In the genomic region with DNA sequence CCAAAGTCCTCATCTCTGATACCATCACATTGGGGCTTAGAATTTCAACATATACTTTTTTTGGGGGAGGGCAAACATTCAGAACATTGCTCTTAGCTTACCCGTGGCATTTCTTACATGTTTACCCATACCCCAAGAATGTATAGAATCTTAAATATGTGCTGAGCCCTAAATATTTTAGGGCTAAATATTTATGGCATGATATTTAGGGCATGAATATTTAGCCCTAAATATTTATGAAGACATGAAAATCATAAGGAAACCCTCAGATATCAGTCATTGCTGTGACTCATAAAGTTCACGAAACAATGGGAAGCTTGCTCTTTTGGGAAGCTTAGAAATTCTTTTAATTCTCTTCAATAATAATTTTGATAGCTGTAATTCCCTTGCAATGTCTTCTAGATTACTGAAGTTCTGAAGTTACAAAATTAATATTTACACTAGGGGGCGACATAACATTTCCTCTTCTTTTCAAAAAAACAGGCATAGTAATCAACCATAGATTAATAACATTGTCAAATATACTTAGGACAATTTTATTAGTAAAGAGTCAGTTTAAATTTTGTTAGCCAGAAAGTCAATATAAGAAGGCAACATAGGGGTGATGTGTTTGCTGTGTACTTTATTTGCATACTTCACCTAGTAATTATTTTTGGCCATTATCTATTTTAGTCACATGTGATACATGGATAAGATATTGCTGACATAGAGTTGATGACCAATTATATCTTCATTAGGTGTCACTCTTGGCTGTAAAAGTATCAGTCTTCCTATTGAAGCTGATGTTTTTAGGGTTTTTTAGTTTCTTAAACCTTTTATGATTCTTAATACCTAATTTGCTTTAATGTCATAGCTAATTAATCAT, we compare ENCODE assay signal across 9 cellular contexts. TPM values are rescaled to one million over a fixed set of nuclear protein-coding genes. Genes with fewer than 3 reads are reported as not detected.
DNase-seq lines count a peak whose midpoint lies in the region; ATAC-seq, FAIRE-seq and TF ChIP-seq lines count a peak whose summit lies in the region.
"Had no signal": no experiment of that assay in that cellular context is flagged by ENCODE, and none has a peak within 500 bp of the region (broad histone marks: within the 10 kb centered on the region; RNA-seq: fewer than 3 reads in every experiment).

No MANE protein-coding gene starts in this region.

- DNase-seq in AML-193 (lab: John Stamatoyannopoulos, UW) (peak; percentile 50), HCEC 1CT (peak; percentile 59), SK-MEL-5 (ENCODE audit: low read depth, low spot score) (peak; percentile 54), NCI-H446 treated with DMSO at 0.1 percent for 48 hours (lab: John Stamatoyannopoulos, UW) (no peak), hypothalamus (lab: John Stamatoyannopoulos, UW) (no peak)
- no peak for DNase-seq in CD4-positive, alpha-beta T cell

- peaks cover 2% of the 10 kb centered on the region for H3K9me3 Mint-ChIP-seq in CD4-positive, alpha-beta T cell

- no peak overlapping the region for H3K4me3 Mint-ChIP-seq in CD4-positive, alpha-beta T cell

- H3K9me3 ChIP-seq in CD4-positive, alpha-beta T cell (ENCODE audit: control insufficient read depth, low read length) = no peaks in the 10 kb centered on the region
- H3K9me3 ChIP-seq: SJSA1 had no signal

- intact Hi-C loops in CD4-positive, alpha-beta T cell (cut with DNase I, micrococcal nuclease) = no loop called here

- POLR2A ChIA-PET in CD4-positive, alpha-beta T cell (lab: Charles Lee) = no interaction called here

- no peaks in the 10 kb centered on the region for H3K27me3 Mint-ChIP-seq in CD4-positive, alpha-beta T cell

- peak; percentile 70 for FAIRE-seq in islet of Langerhans (lab: Jason Lieb, UNC)

- no peak for TF ChIP-seq CTCF in CD4-positive, alpha-beta T cell (IDR thresholded peaks at IDR 0.05)

- H3K27ac ChIP-seq in CD4-positive, alpha-beta T cell (ENCODE audit: low read depth, low read length) = no peak overlapping the region
- H3K27ac ChIP-seq: SJSA1 had no signal

- H3K27me3 ChIP-seq in CD4-positive, alpha-beta T cell (ENCODE audit: control insufficient read depth, insufficient read depth, low read length) = no peaks in the 10 kb centered on the region
- H3K27me3 ChIP-seq: SJSA1 had no signal

- no peaks in the 10 kb centered on the region for H3K4me1 Mint-ChIP-seq in CD4-positive, alpha-beta T cell (ENCODE audit: low read depth)

- in situ Hi-C loops in SK-MEL-5 (cut with HindIII; ENCODE audit: low pct_unique_long_range_greater_than_20kb, low sequenced_read_pairs) = no loop called here

- CTCF ChIA-PET in CD4-positive, alpha-beta T cell (lab: Charles Lee) = no interaction called here

- no peak for ATAC-seq in HG02840 (IDR thresholded peaks at IDR 0.05; ENCODE audit: low FRiP score, unreplicated experiment)
- no peak for ATAC-seq in CD4-positive, alpha-beta T cell (ENCODE audit: poor library complexity)

- no peaks in the 10 kb centered on the region for H3K36me3 Mint-ChIP-seq in CD4-positive, alpha-beta T cell (ENCODE audit: low read depth)

- no peak overlapping the region for H3K27ac Mint-ChIP-seq in CD4-positive, alpha-beta T cell

RNA-seq across cellular contexts. Expression of gene ZNF804A, which starts 13.1 kb away (rescaled TPM):
- not detected in 2 replicates for total RNA-seq in SK-MEL-5 (2014; rRNA removed; shearing (Covaris generic))
- polyA plus RNA-seq in SK-MEL-5 (2015; cell fraction: cytosol; rRNA removed) = not detected in 2 replicates
- not detected in 2 replicates for polyA plus RNA-seq in SK-MEL-5 (2015; cell fraction: nucleus; rRNA removed)
- total RNA-seq in CD4-positive, alpha-beta T cell = not detected

Comparison
In these comparisons a context has a peak if more than half of its experiments do, and no peak if none do; other contexts are left out.
1. DNase-seq: peak in AML-193 (2 of 2), HCEC 1CT (single experiment) and SK-MEL-5 (single experiment); none in CD4-positive, alpha-beta T cell (0 of 10), NCI-H446 treated with DMSO at 0.1 percent for 48 hours (single experiment) and hypothalamus (0 of 51).